Comparison of ENCODE assay signal across 4 cellular contexts in the genomic region with DNA sequence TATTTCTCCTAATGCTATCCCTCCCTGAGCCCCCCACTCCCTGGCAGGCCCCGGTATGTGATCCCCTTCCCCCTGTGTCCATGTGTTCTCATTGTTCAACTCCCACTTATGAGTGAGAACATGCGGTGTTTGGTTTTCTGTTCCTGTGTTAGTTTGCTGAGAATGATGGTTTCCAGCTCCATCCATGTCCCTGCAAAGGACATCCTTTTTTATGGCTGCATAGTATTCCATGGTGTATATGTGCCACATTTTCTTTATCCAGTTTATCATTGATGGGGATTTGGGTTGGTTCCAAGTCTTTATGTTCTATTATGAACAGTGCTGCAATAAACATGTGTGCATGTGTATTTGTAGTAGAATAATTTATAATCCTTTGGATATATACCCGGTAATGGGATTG. TPM values are rescaled to one million over a fixed set of nuclear protein-coding genes. Genes with fewer than 3 reads are reported as not detected.
"Had no signal": no experiment of that assay in that cellular context is flagged by ENCODE, and none has a peak within 500 bp of the region (broad histone marks: within the 10 kb centered on the region; RNA-seq: fewer than 3 reads in every experiment).

No MANE protein-coding gene starts in this region.

RNA-seq across cellular contexts. Expression of a gene that starts 18.0 kb away (rescaled TPM):
- total RNA-seq: lung microvascular endothelial cell, myocyte had no signal
- polyA plus RNA-seq: immature natural killer cell; naive thymus-derived CD4-positive, alpha-beta T cell had no signal
